ENCODE assay signal across 1 cellular context in the genomic region with DNA sequence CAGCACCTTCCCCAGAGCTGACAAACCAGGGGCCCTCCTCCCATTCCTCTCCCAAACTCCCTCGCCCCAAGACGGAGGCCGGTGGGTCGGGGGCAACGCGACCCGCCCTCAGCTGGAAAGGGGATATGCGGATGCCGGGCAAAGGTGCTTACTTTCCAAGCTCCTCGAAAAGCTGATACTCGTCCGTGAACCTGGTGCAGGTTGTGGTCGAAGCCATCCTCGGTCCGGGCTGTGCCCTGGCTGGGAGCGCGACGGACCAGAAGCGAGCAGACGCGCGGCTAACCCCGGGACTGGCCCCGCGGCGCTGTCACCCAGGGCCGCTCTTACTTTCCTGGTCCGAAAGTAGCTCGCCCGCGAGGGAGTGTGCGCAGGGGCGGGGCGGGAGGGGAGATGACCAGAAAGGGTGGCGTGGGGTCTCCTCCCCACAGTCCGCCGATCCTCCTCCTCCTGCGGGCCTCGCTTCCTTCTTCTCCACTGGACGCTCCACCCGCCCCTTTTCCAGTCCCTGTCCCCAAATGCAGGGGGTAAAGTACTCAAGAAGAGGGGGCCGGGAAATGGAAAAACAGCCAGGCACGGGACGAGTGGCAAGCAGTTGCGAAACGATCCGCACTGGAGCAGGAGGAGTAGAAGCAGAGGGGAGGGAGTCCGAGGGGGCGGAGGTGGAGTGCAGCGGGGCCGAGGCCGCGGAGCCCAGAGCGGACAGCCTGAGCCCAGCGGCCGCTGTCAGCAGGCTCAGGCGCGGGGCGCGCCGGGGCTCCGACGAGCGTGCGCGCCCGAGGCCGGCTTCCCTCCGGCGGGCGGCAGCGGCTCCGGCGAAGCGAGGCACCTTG.
TF ChIP-seq lines count a peak whose summit lies in the region.

No MANE protein-coding gene starts in this region.

TF ChIP-seq in HepG2, 621 proteins besides CTCF, POLR2A, EP300 and RAD21 (continued from another document and continues in another):
- TF ChIP-seq ZNF281 (CRISPR knock-in tag; IDR thresholded peaks at IDR 0.05; ENCODE audit: borderline replicate concordance): no peak
- TF ChIP-seq, protein P1, sequence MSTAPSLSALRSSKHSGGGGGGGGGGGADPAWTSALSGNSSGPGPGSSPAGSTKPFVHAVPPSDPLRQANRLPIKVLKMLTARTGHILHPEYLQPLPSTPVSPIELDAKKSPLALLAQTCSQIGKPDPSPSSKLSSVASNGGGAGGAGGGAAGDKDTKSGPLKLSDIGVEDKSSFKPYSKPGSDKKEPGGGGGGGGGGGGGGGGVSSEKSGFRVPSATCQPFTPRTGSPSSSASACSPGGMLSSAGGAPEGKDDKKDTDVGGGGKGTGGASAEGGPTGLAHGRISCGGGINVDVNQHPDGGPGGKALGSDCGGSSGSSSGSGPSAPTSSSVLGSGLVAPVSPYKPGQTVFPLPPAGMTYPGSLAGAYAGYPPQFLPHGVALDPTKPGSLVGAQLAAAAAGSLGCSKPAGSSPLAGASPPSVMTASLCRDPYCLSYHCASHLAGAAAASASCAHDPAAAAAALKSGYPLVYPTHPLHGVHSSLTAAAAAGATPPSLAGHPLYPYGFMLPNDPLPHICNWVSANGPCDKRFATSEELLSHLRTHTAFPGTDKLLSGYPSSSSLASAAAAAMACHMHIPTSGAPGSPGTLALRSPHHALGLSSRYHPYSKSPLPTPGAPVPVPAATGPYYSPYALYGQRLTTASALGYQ (CRISPR knock-in tag; IDR thresholded peaks at IDR 0.05): 0 out of 2 replicates have a peak, but pooled peaks have one; percentile 8
- 0 out of 2 replicates have a peak, but pooled peaks have one; percentile 24 for TF ChIP-seq GATA4 (IDR thresholded peaks at IDR 0.05; ENCODE audit: borderline replicate concordance, low read depth)
- TF ChIP-seq, protein P2, sequence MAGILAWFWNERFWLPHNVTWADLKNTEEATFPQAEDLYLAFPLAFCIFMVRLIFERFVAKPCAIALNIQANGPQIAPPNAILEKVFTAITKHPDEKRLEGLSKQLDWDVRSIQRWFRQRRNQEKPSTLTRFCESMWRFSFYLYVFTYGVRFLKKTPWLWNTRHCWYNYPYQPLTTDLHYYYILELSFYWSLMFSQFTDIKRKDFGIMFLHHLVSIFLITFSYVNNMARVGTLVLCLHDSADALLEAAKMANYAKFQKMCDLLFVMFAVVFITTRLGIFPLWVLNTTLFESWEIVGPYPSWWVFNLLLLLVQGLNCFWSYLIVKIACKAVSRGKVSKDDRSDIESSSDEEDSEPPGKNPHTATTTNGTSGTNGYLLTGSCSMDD (CRISPR knock-in tag; IDR thresholded peaks at IDR 0.05): no peak
- TF ChIP-seq, protein P3, sequence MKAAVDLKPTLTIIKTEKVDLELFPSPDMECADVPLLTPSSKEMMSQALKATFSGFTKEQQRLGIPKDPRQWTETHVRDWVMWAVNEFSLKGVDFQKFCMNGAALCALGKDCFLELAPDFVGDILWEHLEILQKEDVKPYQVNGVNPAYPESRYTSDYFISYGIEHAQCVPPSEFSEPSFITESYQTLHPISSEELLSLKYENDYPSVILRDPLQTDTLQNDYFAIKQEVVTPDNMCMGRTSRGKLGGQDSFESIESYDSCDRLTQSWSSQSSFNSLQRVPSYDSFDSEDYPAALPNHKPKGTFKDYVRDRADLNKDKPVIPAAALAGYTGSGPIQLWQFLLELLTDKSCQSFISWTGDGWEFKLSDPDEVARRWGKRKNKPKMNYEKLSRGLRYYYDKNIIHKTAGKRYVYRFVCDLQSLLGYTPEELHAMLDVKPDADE (CRISPR knock-in tag; IDR thresholded peaks at IDR 0.05): peak; percentile 77; the same call in 1 of the 2 replicates
- TF ChIP-seq FOSL2 (CRISPR knock-in tag; IDR thresholded peaks at IDR 0.05): peak; percentile 6; the same call in 1 of the 2 replicates
- peak; percentile 34; the same call in 1 of the 2 replicates for TF ChIP-seq NFKBIZ (CRISPR knock-in tag; IDR thresholded peaks at IDR 0.05)
- peak; percentile 30; the same call in 1 of the 2 replicates for TF ChIP-seq ZNF747 (CRISPR knock-in tag; IDR thresholded peaks at IDR 0.05; ENCODE audit: borderline replicate concordance)
- no peak for TF ChIP-seq ZNF350 (CRISPR knock-in tag; IDR thresholded peaks at IDR 0.05; ENCODE audit: borderline replicate concordance, low read depth)
- no peak; the same call in 1 of the 2 replicates for TF ChIP-seq MXD4 (CRISPR knock-in tag; IDR thresholded peaks at IDR 0.05)
- TF ChIP-seq CEBPG (CRISPR knock-in tag; IDR thresholded peaks at IDR 0.05): peak; percentile 81
- TF ChIP-seq HDAC2 (CRISPR knock-in tag; IDR thresholded peaks at IDR 0.05): peak; percentile 18; the same call in 1 of the 2 replicates
- peak; percentile 7 for TF ChIP-seq YY1 (IDR thresholded peaks at IDR 0.05; ENCODE audit: insufficient read depth, insufficient replicate concordance, low read depth, low read length)
- peak; percentile 90 for TF ChIP-seq ZNF34 (CRISPR knock-in tag; IDR thresholded peaks at IDR 0.05; ENCODE audit: borderline replicate concordance)
- no peak for TF ChIP-seq BRCA1 (CRISPR knock-in tag; IDR thresholded peaks at IDR 0.05)
- peak; percentile 70; the same call in 1 of the 2 replicates for TF ChIP-seq ZNF343 (CRISPR knock-in tag; IDR thresholded peaks at IDR 0.05)
- no peak for TF ChIP-seq BCLAF1 (IDR thresholded peaks at IDR 0.05)
- TF ChIP-seq MEF2D (CRISPR knock-in tag; IDR thresholded peaks at IDR 0.05): no peak
- TF ChIP-seq THYN1 (CRISPR knock-in tag; IDR thresholded peaks at IDR 0.05; ENCODE audit: borderline replicate concordance, low read depth): no peak
- TF ChIP-seq ZBTB40 (IDR thresholded peaks at IDR 0.05): no peak
- peak; percentile 49; the same call in 1 of the 2 replicates for TF ChIP-seq ZBTB40 (CRISPR knock-in tag; IDR thresholded peaks at IDR 0.05)
- no peak for TF ChIP-seq ZFP1 (CRISPR knock-in tag; IDR thresholded peaks at IDR 0.05)
- 0 out of 2 replicates have a peak, but pooled peaks have one; percentile 9 for TF ChIP-seq KDM4B (CRISPR knock-in tag; IDR thresholded peaks at IDR 0.05)
- peak; percentile 21; the same call in 1 of the 2 replicates for TF ChIP-seq YEATS4 (CRISPR knock-in tag; IDR thresholded peaks at IDR 0.05; ENCODE audit: borderline replicate concordance)
- TF ChIP-seq TARDBP (CRISPR knock-in tag; IDR thresholded peaks at IDR 0.05): no peak
- 0 out of 2 replicates have a peak, but pooled peaks have one; percentile 17 for TF ChIP-seq FOXJ3 (CRISPR knock-in tag; IDR thresholded peaks at IDR 0.05; ENCODE audit: borderline replicate concordance)
- TF ChIP-seq BHLHE40 (IDR thresholded peaks at IDR 0.05; ENCODE audit: low read length): peak; percentile 74
- 0 out of 2 replicates have a peak, but pooled peaks have one; percentile 17 for TF ChIP-seq DMAP1 (CRISPR knock-in tag; IDR thresholded peaks at IDR 0.05)
- 0 out of 2 replicates have a peak, but pooled peaks have one; percentile 21 for TF ChIP-seq ZNF335 (CRISPR knock-in tag; IDR thresholded peaks at IDR 0.05)
- peak; percentile 28 for TF ChIP-seq GATAD2A (CRISPR knock-in tag; IDR thresholded peaks at IDR 0.05)
- TF ChIP-seq ZNF564 (CRISPR knock-in tag; IDR thresholded peaks at IDR 0.05): no peak; the same call in 1 of the 2 replicates
- TF ChIP-seq, protein P4, sequence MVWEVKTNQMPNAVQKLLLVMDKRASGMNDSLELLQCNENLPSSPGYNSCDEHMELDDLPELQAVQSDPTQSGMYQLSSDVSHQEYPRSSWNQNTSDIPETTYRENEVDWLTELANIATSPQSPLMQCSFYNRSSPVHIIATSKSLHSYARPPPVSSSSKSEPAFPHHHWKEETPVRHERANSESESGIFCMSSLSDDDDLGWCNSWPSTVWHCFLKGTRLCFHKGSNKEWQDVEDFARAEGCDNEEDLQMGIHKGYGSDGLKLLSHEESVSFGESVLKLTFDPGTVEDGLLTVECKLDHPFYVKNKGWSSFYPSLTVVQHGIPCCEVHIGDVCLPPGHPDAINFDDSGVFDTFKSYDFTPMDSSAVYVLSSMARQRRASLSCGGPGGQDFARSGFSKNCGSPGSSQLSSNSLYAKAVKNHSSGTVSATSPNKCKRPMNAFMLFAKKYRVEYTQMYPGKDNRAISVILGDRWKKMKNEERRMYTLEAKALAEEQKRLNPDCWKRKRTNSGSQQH (CRISPR knock-in tag; IDR thresholded peaks at IDR 0.05; ENCODE audit: low read depth): 0 out of 2 replicates have a peak, but pooled peaks have one; percentile 18
- peak; percentile 67 for TF ChIP-seq ASH2L (IDR thresholded peaks at IDR 0.05; ENCODE audit: insufficient read length, low read depth, low read length)
